Comparison of ENCODE assay signal across 34 cellular contexts in genomic region chrX:126395909-126396308, GRCh38.
DNase-seq lines count a peak whose midpoint lies in the region; ATAC-seq, FAIRE-seq and TF ChIP-seq lines count a peak whose summit lies in the region.
"Had no signal": no experiment of that assay in that cellular context is flagged by ENCODE, and none has a peak within 500 bp of the region (broad histone marks: within the 10 kb centered on the region; RNA-seq: fewer than 3 reads in every experiment).

No MANE protein-coding gene starts in this region.

- no peak for TF ChIP-seq RAD21 in neural cell (conservative IDR thresholded peaks at IDR 0.05)

- no peaks in the 10 kb centered on the region for H3K9me3 Mint-ChIP-seq in astrocyte (ENCODE audit: unreplicated experiment)
- H3K9me3 Mint-ChIP-seq: CD4-positive, alpha-beta T cell; CD8-positive, alpha-beta T cell had no signal

- H3K9me3 ChIP-seq in astrocyte (ENCODE audit: insufficient read depth, low read depth, low read length) (no peaks in the 10 kb centered on the region), neural cell (ENCODE audit: low read length) (no peaks in the 10 kb centered on the region), adrenal gland (replicated peaks in 1 of 3) (no peaks in the 10 kb centered on the region)
- H3K9me3 ChIP-seq: A549; BE2C; BLaER1; BLaER1 treated with 17β-estradiol and CSF1 and Interleukin-3, amounts not matched to agents 10 nM and 100 nM; Caco-2 had no signal

- intact Hi-C loops in adrenal gland (cut with DNase I) = no loop called here

- DNase-seq in D721Med (ENCODE audit: insufficient read length, low spot score) = no peak
- no peak for DNase-seq in astrocyte (ENCODE audit: low read depth)
- DNase-seq in NCI-H2227 (lab: John Stamatoyannopoulos, UW; ENCODE audit: unreplicated experiment) = no peak
- DNase-seq in adrenal gland = no peak
- DNase-seq: 8988T; ACHN; AML-193; BE2C; C1 segment of cervical spinal cord; Caco-2; Calu3; CD4-positive, alpha-beta memory T cell; CD4-positive, alpha-beta T cell; CD4-positive, CD25-positive, alpha-beta regulatory T cell; CD8-positive, alpha-beta memory T cell; CD8-positive, alpha-beta T cell; COR-L47; DMS 273 treated with DMSO at 0.1 percent for 48 hours; DMS153; DMS53; DMS79; DMS79 treated with DMSO at 0.1 percent for 48 hours; DND-41; EL had no signal

- no peaks in the 10 kb centered on the region for H3K4me1 ChIP-seq in astrocyte (ENCODE audit: insufficient read depth, low read length)
- H3K4me1 ChIP-seq in adrenal gland (replicated peaks in 1 of 2) = no peaks in the 10 kb centered on the region
- H3K4me1 ChIP-seq: A549; BE2C; BLaER1; BLaER1 treated with 17β-estradiol and CSF1 and Interleukin-3, amounts not matched to agents 10 nM and 100 nM; Caco-2 had no signal

- H3K27ac Mint-ChIP-seq in astrocyte (ENCODE audit: unreplicated experiment) = no peak overlapping the region
- H3K27ac Mint-ChIP-seq: B cell; CD14-positive monocyte; CD4-positive, alpha-beta memory T cell; CD4-positive, alpha-beta T cell; CD4-positive, CD25-positive, alpha-beta regulatory T cell; CD8-positive, alpha-beta memory T cell; CD8-positive, alpha-beta T cell had no signal

- peak; percentile 55 for FAIRE-seq in D721Med (lab: Jason Lieb, UNC)
- peak; percentile 49 for FAIRE-seq in astrocyte (lab: Jason Lieb, UNC)
- FAIRE-seq: A204.1 had no signal

- no peaks in the 10 kb centered on the region for H3K27me3 ChIP-seq in astrocyte (ENCODE audit: insufficient read depth, low read length)
- H3K27me3 ChIP-seq in neural cell (ENCODE audit: insufficient read depth, low read depth, low read length) = no peaks in the 10 kb centered on the region
- no peaks in the 10 kb centered on the region for H3K27me3 ChIP-seq in adrenal gland
- H3K27me3 ChIP-seq: BE2C had no signal

- H3K79me2 ChIP-seq in astrocyte (ENCODE audit: insufficient read depth, low read length) = no peaks in the 10 kb centered on the region
- H3K79me2 ChIP-seq in neural cell (replicated peaks; ENCODE audit: insufficient read depth, low read length) = no peaks in the 10 kb centered on the region

- H3K9ac ChIP-seq in astrocyte (ENCODE audit: low read length) = no peak overlapping the region
- no peak overlapping the region for H3K9ac ChIP-seq in neural cell (ENCODE audit: low read length)
- H3K9ac ChIP-seq: BLaER1; BLaER1 treated with 17β-estradiol and CSF1 and Interleukin-3, amounts not matched to agents 10 nM and 100 nM had no signal

- no peaks in the 10 kb centered on the region for H3K36me3 Mint-ChIP-seq in astrocyte (ENCODE audit: low read depth, unreplicated experiment)
- H3K36me3 Mint-ChIP-seq: CD14-positive monocyte; CD4-positive, alpha-beta memory T cell; CD4-positive, CD25-positive, alpha-beta regulatory T cell; CD8-positive, alpha-beta memory T cell; CD8-positive, alpha-beta T cell had no signal

- no peaks in the 10 kb centered on the region for H3F3A ChIP-seq in neural cell (ENCODE audit: insufficient read depth, low read length, poor library complexity, severe bottlenecking)

- H3K36me3 ChIP-seq in astrocyte (ENCODE audit: insufficient read depth, low read length) = no peaks in the 10 kb centered on the region
- H3K36me3 ChIP-seq in neural cell (ENCODE audit: insufficient read depth, low read length) = no peaks in the 10 kb centered on the region
- H3K36me3 ChIP-seq in adrenal gland (replicated peaks in 1 of 2) = no peaks in the 10 kb centered on the region
- H3K36me3 ChIP-seq: BE2C; BLaER1; BLaER1 treated with 17β-estradiol and CSF1 and Interleukin-3, amounts not matched to agents 10 nM and 100 nM had no signal

- H3K4me2 ChIP-seq in astrocyte (ENCODE audit: low read length) (no peak overlapping the region), neural cell (ENCODE audit: low read length) (no peak overlapping the region)
- H3K4me2 ChIP-seq: A549; BLaER1; BLaER1 treated with 17β-estradiol and CSF1 and Interleukin-3, amounts not matched to agents 10 nM and 100 nM had no signal

- ATAC-seq in GM18505 (IDR thresholded peaks at IDR 0.05; ENCODE audit: unreplicated experiment) = no peak
- ATAC-seq: A549; CD8-positive, alpha-beta T cell had no signal

- H3K4me3 ChIP-seq in astrocyte (ENCODE audit: insufficient read depth, low read depth, low read length) (no peak overlapping the region), neural cell (ENCODE audit: low read length) (no peak overlapping the region), adrenal gland (no peak overlapping the region)
- H3K4me3 ChIP-seq: A549; BLaER1; BLaER1 treated with 17β-estradiol and CSF1 and Interleukin-3, amounts not matched to agents 10 nM and 100 nM had no signal

- TF ChIP-seq EP300 in neural cell (conservative IDR thresholded peaks at IDR 0.05; ENCODE audit: poor library complexity, severe bottlenecking) = peak; percentile 35

- H2AFZ ChIP-seq in astrocyte (ENCODE audit: low read depth, low read length) (no peak overlapping the region), neural cell (ENCODE audit: low read depth, low read length) (no peak overlapping the region)

- H3K4me3 Mint-ChIP-seq in astrocyte (ENCODE audit: unreplicated experiment) = no peak overlapping the region
- H3K4me3 Mint-ChIP-seq: B cell; CD14-positive monocyte; CD4-positive, alpha-beta memory T cell; CD4-positive, alpha-beta T cell; CD4-positive, CD25-positive, alpha-beta regulatory T cell; CD8-positive, alpha-beta memory T cell; CD8-positive, alpha-beta T cell had no signal

- H3K4me1 Mint-ChIP-seq in astrocyte (ENCODE audit: low read depth, unreplicated experiment) = no peaks in the 10 kb centered on the region
- H3K4me1 Mint-ChIP-seq: B cell; CD14-positive monocyte; CD4-positive, alpha-beta memory T cell; CD4-positive, CD25-positive, alpha-beta regulatory T cell; CD8-positive, alpha-beta memory T cell had no signal

- H3K27ac ChIP-seq in astrocyte (ENCODE audit: low read depth, low read length) = no peak overlapping the region
- no peak overlapping the region for H3K27ac ChIP-seq in neural cell (ENCODE audit: low read length)
- no peak overlapping the region for H3K27ac ChIP-seq in adrenal gland
- H3K27ac ChIP-seq: 22Rv1; A549; BLaER1; BLaER1 treated with 17β-estradiol and CSF1 and Interleukin-3, amounts not matched to agents 10 nM and 100 nM; C4-2B had no signal

- no peaks in the 10 kb centered on the region for H3K9me2 ChIP-seq in neural cell (ENCODE audit: insufficient read depth, low read length)

- TF ChIP-seq POLR2A in GM18505 (IDR thresholded peaks at IDR 0.05; ENCODE audit: borderline replicate concordance, extremely low read depth, insufficient read depth, insufficient read length) = no peak
- TF ChIP-seq POLR2A in adrenal gland (IDR thresholded peaks at IDR 0.05) = no peak

- no peaks in the 10 kb centered on the region for H3K27me3 Mint-ChIP-seq in astrocyte (ENCODE audit: low read depth, unreplicated experiment)
- H3K27me3 Mint-ChIP-seq: B cell; CD4-positive, alpha-beta memory T cell; CD4-positive, alpha-beta T cell; CD4-positive, CD25-positive, alpha-beta regulatory T cell had no signal

- no peaks in the 10 kb centered on the region for H4K20me1 ChIP-seq in astrocyte (ENCODE audit: insufficient read depth, low read length)
- H4K20me1 ChIP-seq in neural cell (ENCODE audit: insufficient read depth) = no peaks in the 10 kb centered on the region
- H4K20me1 ChIP-seq: BLaER1 had no signal

- no peak for TF ChIP-seq CTCF in D721Med (IDR thresholded peaks at IDR 0.05; ENCODE audit: insufficient read depth, missing control alignments)
- TF ChIP-seq CTCF in astrocyte (IDR thresholded peaks at IDR 0.05; ENCODE audit: insufficient read depth, low read depth, low read length) = no peak
- no peak for TF ChIP-seq CTCF in neural cell (IDR thresholded peaks at IDR 0.05; ENCODE audit: poor library complexity, severe bottlenecking)
- no peak for TF ChIP-seq CTCF in adrenal gland (IDR thresholded peaks at IDR 0.05)

TF ChIP-seq in neural cell, 6 proteins besides CTCF, POLR2A, EP300 and RAD21:
- TF ChIP-seq MXI1 (conservative IDR thresholded peaks at IDR 0.05; ENCODE audit: poor library complexity, severe bottlenecking) (no peak), POLR2AphosphoS5 (IDR thresholded peaks at IDR 0.05) (peak; percentile 65), SMC3 (conservative IDR thresholded peaks at IDR 0.05; ENCODE audit: poor library complexity) (no peak), TAF1 (IDR thresholded peaks at IDR 0.05; ENCODE audit: low read depth) (no peak), EZH2 (IDR thresholded peaks at IDR 0.05; ENCODE audit: borderline replicate concordance, insufficient read depth, low read length, poor library complexity, severe bottlenecking) (no peak), REST (IDR thresholded peaks at IDR 0.05; ENCODE audit: borderline replicate concordance) (peak; percentile 91)
